In genomic region chr6:22848121-22848520, GRCh38 we compare ENCODE assay signal across 24 cellular contexts.
"Had no signal": no experiment of that assay in that cellular context is flagged by ENCODE, and none has a peak within 500 bp of the region (broad histone marks: within the 10 kb centered on the region; RNA-seq: fewer than 3 reads in every experiment).

No MANE protein-coding gene starts in this region.

- DNase-seq: activated CD4-positive, alpha-beta memory T cell treated with anti-CD3 and anti-CD28 coated beads for 36 hours; activated CD4-positive, alpha-beta T cell treated with anti-CD3 and anti-CD28 coated beads, Interleukin-2, amount 10 ng/mL, durations not matched to agents 7 days and 5 days; activated CD4-positive, CD25-positive, alpha-beta regulatory T cell; activated CD8-positive, alpha-beta memory T cell treated with anti-CD3 and anti-CD28 coated beads, Interleukin-2, amount 50 U/mL, for 4 hours; activated gamma-delta T cell treated with Interleukin-2 at 50 U/mL for 16 hours; activated naive CD4-positive, alpha-beta T cell treated with anti-CD3 and anti-CD28 coated beads, Interleukin-2, amount 50 U/mL, for 16 hours; activated T-cell treated with anti-CD3 and anti-CD28 coated beads, Interleukin-2, amount 50 U/mL, for 72 hours; aorta; cerebellar nuclear complex; NCI-H1092 treated with DMSO at 0.1 percent for 48 hours; NCI-H1417 treated with DMSO at 0.1 percent for 48 hours; NCI-H1694; NCI-H2029; NCI-H2107; NCI-H2171 treated with DMSO at 0.1 percent for 48 hours; NCI-H226; NCI-H510A; NCI-H526 treated with DMSO at 0.1 percent for 48 hours; PC-3; SHP77 treated with DMSO at 0.1 percent for 48 hours; T-helper 17 cell; T-helper 9 cell had no signal

- H3K4me1 Mint-ChIP-seq: activated CD4-positive, alpha-beta T cell treated with anti-CD3 and anti-CD28 coated beads, Interleukin-2, amount 10 ng/mL, durations not matched to agents 7 days and 5 days; brain; T-helper 17 cell had no signal

- H3K4me3 Mint-ChIP-seq: activated CD4-positive, alpha-beta memory T cell treated with anti-CD3 and anti-CD28 coated beads for 36 hours; activated CD4-positive, alpha-beta T cell treated with anti-CD3 and anti-CD28 coated beads, Interleukin-2, amount 10 ng/mL, durations not matched to agents 7 days and 5 days; activated T-cell treated with anti-CD3 and anti-CD28 coated beads, Interleukin-2, amount 50 U/mL, for 72 hours; brain; T-helper 17 cell had no signal

- H3K27ac Mint-ChIP-seq: activated CD4-positive, alpha-beta memory T cell treated with anti-CD3 and anti-CD28 coated beads for 36 hours; activated CD4-positive, alpha-beta T cell treated with anti-CD3 and anti-CD28 coated beads, Interleukin-2, amount 10 ng/mL, durations not matched to agents 7 days and 5 days; activated T-cell treated with anti-CD3 and anti-CD28 coated beads, Interleukin-2, amount 50 U/mL, for 72 hours; activated T-helper 2 cell treated with anti-CD3 and anti-CD28 coated beads, Interferon-gamma antibody, Interleukin-2, Interleukin-4, amounts not matched to agents 10 μg/mL and 5 μg/mL and 100 μg/mL, durations not matched to agents 14 hours and 24 hours and 36 hours; T-helper 17 cell had no signal

- H3K27me3 Mint-ChIP-seq: activated CD4-positive, alpha-beta memory T cell treated with anti-CD3 and anti-CD28 coated beads for 36 hours; activated CD4-positive, alpha-beta T cell treated with anti-CD3 and anti-CD28 coated beads, Interleukin-2, amount 10 ng/mL, durations not matched to agents 7 days and 5 days; T-helper 17 cell had no signal

- H3K9me3 Mint-ChIP-seq: activated CD4-positive, alpha-beta T cell treated with anti-CD3 and anti-CD28 coated beads, Interleukin-2, amount 10 ng/mL, durations not matched to agents 7 days and 5 days; activated T-helper 2 cell treated with anti-CD3 and anti-CD28 coated beads, Interferon-gamma antibody, Interleukin-2, Interleukin-4, amounts not matched to agents 10 μg/mL and 5 μg/mL and 100 μg/mL, durations not matched to agents 14 hours and 24 hours and 36 hours had no signal

- H3K36me3 Mint-ChIP-seq: activated CD4-positive, alpha-beta memory T cell treated with anti-CD3 and anti-CD28 coated beads for 36 hours had no signal

- ATAC-seq: activated T-cell treated with anti-CD3 and anti-CD28 coated beads, Interleukin-2, amount 50 U/mL, for 72 hours; PC-3; T-helper 17 cell had no signal
